In genomic region chr6:3061501-3061941, GRCh38 we compare ENCODE assay signal across 14 cellular contexts. TPM values are rescaled to one million over a fixed set of nuclear protein-coding genes. Genes with fewer than 3 reads are reported as not detected.
A peak's percentile ranks its signal among the peaks of the same experiment; 100 is the strongest.
DNase-seq lines count a peak whose midpoint lies in the region; TF ChIP-seq lines count a peak whose summit lies in the region.
"Had no signal": no experiment of that assay in that cellular context is flagged by ENCODE, and none has a peak within 500 bp of the region (broad histone marks: within the 10 kb centered on the region; RNA-seq: fewer than 3 reads in every experiment).

No MANE protein-coding gene starts in this region.

- no peaks in the 10 kb centered on the region for H3K36me3 ChIP-seq in adrenal gland (replicated peaks in 1 of 2)
- H3K36me3 ChIP-seq: sigmoid colon, transverse colon had no signal

- no peaks in the 10 kb centered on the region for H3K27me3 ChIP-seq in adrenal gland
- H3K27me3 ChIP-seq: sigmoid colon, transverse colon had no signal

- TF ChIP-seq CTCF in adrenal gland (IDR thresholded peaks at IDR 0.05), result no peak

- no peaks in the 10 kb centered on the region for H3K4me1 ChIP-seq in adrenal gland (replicated peaks in 1 of 2)

- H3K27me3 Mint-ChIP-seq in T-helper 2 cell treated with Interferon-gamma antibody and Interleukin-4, amounts not matched to agents 5 μg/mL and 100 μg/mL, for 36 hours (ENCODE audit: low read depth), result no peaks in the 10 kb centered on the region
- H3K27me3 Mint-ChIP-seq: naive B cell had no signal

- H3K27ac Mint-ChIP-seq in T-helper 2 cell treated with Interferon-gamma antibody and Interleukin-4, amounts not matched to agents 5 μg/mL and 100 μg/mL, for 36 hours, result no peak overlapping the region
- H3K27ac Mint-ChIP-seq: naive B cell had no signal

- DNase-seq in activated CD4-positive, alpha-beta T cell treated with anti-CD3 and anti-CD28 coated beads for 48 hours, result peak; percentile 44
- no peak for DNase-seq in activated CD4-positive, alpha-beta T cell treated with anti-CD3 and anti-CD28 coated beads for 1 hour
- DNase-seq in LoVo (ENCODE audit: low spot score) (peak; percentile 75), astrocyte of the hippocampus (ENCODE audit: low read depth, low spot score) (peak; percentile 49), non-pigmented ciliary epithelial cell (ENCODE audit: low read depth) (peak; percentile 70), adrenal gland (no peak), NCI-H2029 treated with DMSO at 0.1 percent for 48 hours (lab: John Stamatoyannopoulos, UW) (no peak)
- DNase-seq in T-helper 2 cell treated with Interferon-gamma antibody and Interleukin-4, amounts not matched to agents 5 μg/mL and 100 μg/mL, for 36 hours (ENCODE audit: low spot score), result no peak
- DNase-seq: central memory CD4-positive, alpha-beta T cell; kidney glomerular epithelial cell; naive B cell; NCI-H187; sigmoid colon; transverse colon had no signal

- intact Hi-C loops in adrenal gland (cut with DNase I), result no loop called here

- no peak overlapping the region for H3K4me3 Mint-ChIP-seq in T-helper 2 cell treated with Interferon-gamma antibody and Interleukin-4, amounts not matched to agents 5 μg/mL and 100 μg/mL, for 36 hours

- H3K4me3 ChIP-seq in adrenal gland, result no peak overlapping the region
- H3K4me3 ChIP-seq: sigmoid colon, transverse colon had no signal

- WGBS in adrenal gland, 4 donors, result 75 to 87% (median 78%) methylated on average over 5 of the region's 5 CpGs

- peaks cover 36% of the 10 kb centered on the region for H3K4me1 Mint-ChIP-seq in T-helper 2 cell treated with Interferon-gamma antibody and Interleukin-4, amounts not matched to agents 5 μg/mL and 100 μg/mL, for 36 hours (ENCODE audit: low read depth)

- no peaks in the 10 kb centered on the region for H3K9me3 Mint-ChIP-seq in T-helper 2 cell treated with Interferon-gamma antibody and Interleukin-4, amounts not matched to agents 5 μg/mL and 100 μg/mL, for 36 hours
- H3K9me3 Mint-ChIP-seq: naive B cell had no signal

- TF ChIP-seq POLR2A in adrenal gland (IDR thresholded peaks at IDR 0.05), result no peak

- no peaks in the 10 kb centered on the region for H3K9me3 ChIP-seq in adrenal gland (replicated peaks in 1 of 3)
- H3K9me3 ChIP-seq: sigmoid colon, transverse colon had no signal

- peaks cover 6% of the 10 kb centered on the region for H3K36me3 Mint-ChIP-seq in T-helper 2 cell treated with Interferon-gamma antibody and Interleukin-4, amounts not matched to agents 5 μg/mL and 100 μg/mL, for 36 hours (ENCODE audit: low read depth)
- H3K36me3 Mint-ChIP-seq: naive B cell had no signal

- no peak overlapping the region for H3K27ac ChIP-seq in adrenal gland
- H3K27ac ChIP-seq: sigmoid colon, transverse colon had no signal

RNA-seq across cellular contexts. Expression of gene RIPK1, which starts 6.8 kb away (rescaled TPM):
- 10 to 100 TPM; 17.9 to 21.7 (median 20.3) TPM for total RNA-seq in adrenal gland
- 10 to 100 TPM; 18.9 to 20.9 (median 20.9) TPM for polyA plus RNA-seq in adrenal gland

RNA-seq across cellular contexts. Expression of gene BPHL, which starts 57.0 kb away (rescaled TPM):
- 10 to 100 TPM; 17.2 to 36.3 (median 22.1) TPM for total RNA-seq in adrenal gland
- 10 to 100 TPM; 22.4 to 32.4 (median 27.2) TPM for polyA plus RNA-seq in adrenal gland

Comparison
In these comparisons a context has a peak if more than half of its experiments do, and no peak if none do; other contexts are left out.
1. DNase-seq: peak in activated CD4-positive, alpha-beta T cell treated with anti-CD3 and anti-CD28 coated beads for 48 hours (single experiment), LoVo (single experiment), astrocyte of the hippocampus (single experiment) and non-pigmented ciliary epithelial cell (single experiment); none in activated CD4-positive, alpha-beta T cell treated with anti-CD3 and anti-CD28 coated beads for 1 hour (single experiment), adrenal gland (0 of 7), T-helper 2 cell treated with Interferon-gamma antibody and Interleukin-4, amounts not matched to agents 5 μg/mL and 100 μg/mL, for 36 hours (single experiment) and NCI-H2029 treated with DMSO at 0.1 percent for 48 hours (single experiment).